In genomic region chr1:168467452-168467851, GRCh38 we compare ENCODE assay signal across 2 cellular contexts.
TF ChIP-seq lines count a peak whose summit lies in the region.

No MANE protein-coding gene starts in this region.

TF ChIP-seq in SK-N-SH, 30 proteins besides CTCF, POLR2A, EP300 and RAD21 (continued from another document):
- no peak for TF ChIP-seq MAX (IDR thresholded peaks at IDR 0.05; ENCODE audit: low read depth)
TF ChIP-seq in SK-N-SH: peak in this region for 0.

TF ChIP-seq in SK-N-SH treated with all-trans-retinoic acid at 6 μM for 48 hours, 23 proteins besides CTCF, POLR2A, EP300 and RAD21 (continued from another document):
- TF ChIP-seq TSHZ2 (CRISPR knock-in tag; IDR thresholded peaks at IDR 0.05) (no peak), ESRRG (CRISPR knock-in tag; IDR thresholded peaks at IDR 0.05) (no peak), ZNF70 (CRISPR knock-in tag; IDR thresholded peaks at IDR 0.05) (no peak), ZNF565 (CRISPR knock-in tag; conservative IDR thresholded peaks at IDR 0.05; ENCODE audit: low read depth) (no peak), ZNF8 (CRISPR knock-in tag; IDR thresholded peaks at IDR 0.05) (no peak), RARB (CRISPR knock-in tag; IDR thresholded peaks at IDR 0.05) (no peak)
